Comparison of ENCODE assay signal across 8 cellular contexts in the genomic region with DNA sequence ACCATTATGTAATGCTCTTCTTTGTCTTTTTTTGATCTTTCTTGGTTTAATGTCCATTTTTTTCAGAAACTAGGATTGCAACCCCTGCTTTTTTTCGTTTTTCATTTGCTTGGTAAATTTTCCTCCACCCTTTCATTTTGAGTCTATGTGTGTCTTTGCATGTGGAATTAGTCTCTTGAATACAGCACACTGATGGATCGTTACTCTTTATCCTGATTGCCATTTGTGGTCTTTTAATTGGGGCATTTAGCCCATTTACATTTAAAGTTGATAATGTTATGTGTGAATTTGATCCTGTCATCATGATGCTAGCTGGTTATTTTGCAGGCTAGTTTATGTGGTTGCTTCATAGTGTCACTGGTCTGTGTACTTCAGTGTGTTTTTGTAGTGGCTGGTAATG.
"Had no signal": no experiment of that assay in that cellular context is flagged by ENCODE, and none has a peak within 500 bp of the region (broad histone marks: within the 10 kb centered on the region; RNA-seq: fewer than 3 reads in every experiment).

No MANE protein-coding gene starts in this region.

- ATAC-seq: GM12878 had no signal

- FAIRE-seq: G401.6, GM12878, GM12891, GM12892, GM18507, GM19239 had no signal

- H3K4me3 ChIP-seq: GM12878 had no signal

- DNase-seq: GDM1, GF-D8 had no signal
